Comparison of ENCODE assay signal across 19 cellular contexts in genomic region chr7:95547949-95548348, GRCh38. TPM values are rescaled to one million over a fixed set of nuclear protein-coding genes. Genes with fewer than 3 reads are reported as not detected.
DNase-seq lines count a peak whose midpoint lies in the region; ATAC-seq and TF ChIP-seq lines count a peak whose summit lies in the region.
"Had no signal": no experiment of that assay in that cellular context is flagged by ENCODE, and none has a peak within 500 bp of the region (broad histone marks: within the 10 kb centered on the region; RNA-seq: fewer than 3 reads in every experiment).

No MANE protein-coding gene starts in this region.

- H3K27ac ChIP-seq in Peyer's patch (peak overlapping the region in 3 of 4 donors; percentile 23 to 97 (median 95)), esophagus squamous epithelium (peak overlapping the region in 3 of 4 donors; percentile 59 to 95 (median 88)), prostate gland (peak overlapping the region; percentile 87 to 94), tibial nerve (peak overlapping the region; percentile 64 to 98 (median 83)), brain microvascular endothelial cell (no peak overlapping the region)
- H3K27ac ChIP-seq: epithelial cell of prostate had no signal

- TF ChIP-seq POLR2A in Peyer's patch (IDR thresholded peaks at IDR 0.05) (no peak), esophagus squamous epithelium (IDR thresholded peaks at IDR 0.05) (no peak), prostate gland (IDR thresholded peaks at IDR 0.05) (no peak), tibial nerve (IDR thresholded peaks at IDR 0.05) (no peak)

- intact Hi-C loops in esophagus squamous epithelium (cut with DNase I) (no loop called here), prostate gland (cut with DNase I) (no loop called here)

- H3K27me3 ChIP-seq in Peyer's patch (no peaks in the 10 kb centered on the region), esophagus squamous epithelium (no peaks in the 10 kb centered on the region), prostate gland (replicated peaks; ENCODE audit: insufficient read depth) (no peaks in the 10 kb centered on the region), tibial nerve (no peaks in the 10 kb centered on the region), brain microvascular endothelial cell (replicated peaks) (no peaks in the 10 kb centered on the region)

- TF ChIP-seq EP300 in tibial nerve (IDR thresholded peaks at IDR 0.05) = no peak

- H3K4me1 ChIP-seq in Peyer's patch (peaks cover 0 to 58% (median 11%) of the 10 kb centered on the region in 4 donors), esophagus squamous epithelium (peaks cover 21 to 72% (median 56%) of the 10 kb centered on the region in 3 donors), prostate gland (replicated peaks) (peaks cover 23% of the 10 kb centered on the region), tibial nerve (peaks cover 8 to 82% (median 60%) of the 10 kb centered on the region in 4 donors)

- H3K36me3 ChIP-seq in Peyer's patch (no peaks in the 10 kb centered on the region), esophagus squamous epithelium (no peaks in the 10 kb centered on the region), prostate gland (no peaks in the 10 kb centered on the region), tibial nerve (no peaks in the 10 kb centered on the region), brain microvascular endothelial cell (replicated peaks) (no peaks in the 10 kb centered on the region)

- H3K9me3 ChIP-seq in Peyer's patch (no peaks in the 10 kb centered on the region), esophagus squamous epithelium (no peaks in the 10 kb centered on the region), prostate gland (no peaks in the 10 kb centered on the region), tibial nerve (no peaks in the 10 kb centered on the region)

- H3K4me3 ChIP-seq in Peyer's patch (no peak overlapping the region), esophagus squamous epithelium (no peak overlapping the region), prostate gland (no peak overlapping the region), tibial nerve (no peak overlapping the region), brain microvascular endothelial cell (ENCODE audit: low read depth, low read length) (no peak overlapping the region)
- H3K4me3 ChIP-seq: skin epidermis had no signal

- WGBS in esophagus squamous epithelium, 2 donors = 63 to 72% methylated on average over 1 to 2 of the region's 2 CpGs
- 45% methylated on average over 2 of the region's 2 CpGs for WGBS in prostate gland
- WGBS in tibial nerve, 2 donors = 36 to 42% methylated on average over 2 of the region's 2 CpGs

- in situ Hi-C loops in brain microvascular endothelial cell (cut with HindIII; ENCODE audit: low pct_ligation_motif_present, low sequenced_read_pairs) = no loop called here

- no peak for ATAC-seq in HG02678 (IDR thresholded peaks at IDR 0.05; ENCODE audit: unreplicated experiment)
- ATAC-seq: activated CD8-positive, alpha-beta T cell treated with anti-CD3 and anti-CD28 coated beads, Interleukin-2, amount 10 ng/mL, durations not matched to agents 7 days and 5 days; activated T-cell treated with anti-CD3 and anti-CD28 coated beads, Interleukin-2, amount 50 U/mL, for 4 hours; left lobe of liver; stimulated activated naive CD8-positive, alpha-beta T cell treated with anti-CD3 and anti-CD28 coated beads, Interleukin-15, Interleukin-2, amounts not matched to agents 100 U/mL and 50 U/mL, for 24 hours had no signal

- TF ChIP-seq CTCF in Peyer's patch (IDR thresholded peaks at IDR 0.05) (no peak), esophagus squamous epithelium (IDR thresholded peaks at IDR 0.05) (no peak), prostate gland (IDR thresholded peaks at IDR 0.05) (no peak), tibial nerve (IDR thresholded peaks at IDR 0.05) (no peak), brain microvascular endothelial cell (IDR thresholded peaks at IDR 0.05; ENCODE audit: low read depth, low read length, missing control alignments) (no peak)

- DNase-seq in Peyer's patch (no peak), esophagus squamous epithelium (lab: John Stamatoyannopoulos, UW) (no peak), prostate gland (ENCODE audit: low spot score) (no peak), tibial nerve (ENCODE audit: low spot score in 2 of 2) (no peak), AML-193 (lab: John Stamatoyannopoulos, UW) (no peak), brain microvascular endothelial cell (no peak)
- DNase-seq: activated CD8-positive, alpha-beta T cell treated with anti-CD3 and anti-CD28 coated beads, Interleukin-2, amount 10 ng/mL, durations not matched to agents 7 days and 5 days; activated naive CD4-positive, alpha-beta T cell treated with anti-CD3 and anti-CD28 coated beads for 36 hours; activated T-cell treated with anti-CD3 and anti-CD28 coated beads, Interleukin-2, amount 50 U/mL, for 4 hours; foreskin melanocyte; NCI-H1048; NCI-H2029; NCI-H345; stimulated activated naive CD8-positive, alpha-beta T cell treated with anti-CD3 and anti-CD28 coated beads, Interleukin-15, Interleukin-2, amounts not matched to agents 100 U/mL and 50 U/mL, for 24 hours; T-helper 9 cell had no signal

RNA-seq across cellular contexts. Expression of gene PDK4, which starts 48.4 kb away (rescaled TPM):
- total RNA-seq in Peyer's patch = 100 to 1,000 TPM; 130 to 664 (median 240) TPM
- 100 to 1,000 TPM in 2 of 4 donors, 1 to 10 TPM in 2; 4.1 to 129 (median 64.6) TPM for total RNA-seq in esophagus squamous epithelium
- total RNA-seq in prostate gland = 10 to 100 TPM; 61.3 to 65.5 TPM
- total RNA-seq in tibial nerve = 100 to 1,000 TPM; 490 to 939 (median 827) TPM
- total RNA-seq: activated CD8-positive, alpha-beta T cell treated with anti-CD3 and anti-CD28 coated beads, Interleukin-2, amount 10 ng/mL, durations not matched to agents 7 days and 5 days; activated naive CD4-positive, alpha-beta T cell treated with anti-CD3 and anti-CD28 coated beads for 36 hours had no signal
